Comparison of ENCODE assay signal across 1 cellular context in the genomic region with DNA sequence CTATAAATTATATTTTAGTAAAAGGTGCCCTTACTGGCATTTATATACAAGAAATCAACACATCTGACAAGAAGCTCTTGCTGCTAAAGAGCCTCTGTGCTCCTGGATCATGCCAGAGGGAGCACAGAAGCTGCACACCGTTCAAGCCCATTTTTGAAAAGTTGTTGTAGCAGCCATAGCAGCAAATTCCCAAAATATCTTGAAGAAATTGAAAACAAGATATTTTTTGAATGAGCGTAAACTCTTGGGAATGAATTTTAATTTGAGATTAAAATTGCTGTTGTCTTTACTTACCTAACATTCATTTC.
TF ChIP-seq lines count a peak whose summit lies in the region.

No MANE protein-coding gene starts in this region.

TF ChIP-seq in GM12878, 131 proteins besides CTCF, POLR2A, EP300 and RAD21:
- TF ChIP-seq ZZZ3 (IDR thresholded peaks at IDR 0.05; ENCODE audit: control insufficient read depth, insufficient read length, low read depth): no peak
- no peak for TF ChIP-seq CBX3 (IDR thresholded peaks at IDR 0.05; ENCODE audit: borderline replicate concordance, low read depth)
- TF ChIP-seq, protein P1, sequence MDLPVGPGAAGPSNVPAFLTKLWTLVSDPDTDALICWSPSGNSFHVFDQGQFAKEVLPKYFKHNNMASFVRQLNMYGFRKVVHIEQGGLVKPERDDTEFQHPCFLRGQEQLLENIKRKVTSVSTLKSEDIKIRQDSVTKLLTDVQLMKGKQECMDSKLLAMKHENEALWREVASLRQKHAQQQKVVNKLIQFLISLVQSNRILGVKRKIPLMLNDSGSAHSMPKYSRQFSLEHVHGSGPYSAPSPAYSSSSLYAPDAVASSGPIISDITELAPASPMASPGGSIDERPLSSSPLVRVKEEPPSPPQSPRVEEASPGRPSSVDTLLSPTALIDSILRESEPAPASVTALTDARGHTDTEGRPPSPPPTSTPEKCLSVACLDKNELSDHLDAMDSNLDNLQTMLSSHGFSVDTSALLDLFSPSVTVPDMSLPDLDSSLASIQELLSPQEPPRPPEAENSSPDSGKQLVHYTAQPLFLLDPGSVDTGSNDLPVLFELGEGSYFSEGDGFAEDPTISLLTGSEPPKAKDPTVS (IDR thresholded peaks at IDR 0.05; ENCODE audit: low read depth, low read length): no peak
- TF ChIP-seq ZSCAN29 (IDR thresholded peaks at IDR 0.05): no peak
- no peak for TF ChIP-seq TAF1 (IDR thresholded peaks at IDR 0.05; ENCODE audit: borderline replicate concordance, low read depth, low read length)
- TF ChIP-seq DPF2 (IDR thresholded peaks at IDR 0.05): no peak
- no peak for TF ChIP-seq ASH2L (IDR thresholded peaks at IDR 0.05; ENCODE audit: borderline replicate concordance, low read depth)
- TF ChIP-seq IRF3 (IDR thresholded peaks at IDR 0.05): no peak
- no peak for TF ChIP-seq ZBED1 (IDR thresholded peaks at IDR 0.05; ENCODE audit: borderline replicate concordance)
- TF ChIP-seq IRF4 (IDR thresholded peaks at IDR 0.05; ENCODE audit: low read depth, low read length): no peak
- no peak for TF ChIP-seq FOXM1 (IDR thresholded peaks at IDR 0.05; ENCODE audit: low read depth, low read length)
- TF ChIP-seq ZNF24 (IDR thresholded peaks at IDR 0.05): no peak
- TF ChIP-seq MXI1 (IDR thresholded peaks at IDR 0.05; ENCODE audit: low read depth, low read length): no peak
- TF ChIP-seq ZNF274 (IDR thresholded peaks at IDR 0.05; ENCODE audit: insufficient read depth, insufficient read length): no peak
- TF ChIP-seq NR2C1 (IDR thresholded peaks at IDR 0.05): no peak
- no peak for TF ChIP-seq POLR2AphosphoS2 (IDR thresholded peaks at IDR 0.05; ENCODE audit: low read depth, low read length)
- TF ChIP-seq, protein P2, sequence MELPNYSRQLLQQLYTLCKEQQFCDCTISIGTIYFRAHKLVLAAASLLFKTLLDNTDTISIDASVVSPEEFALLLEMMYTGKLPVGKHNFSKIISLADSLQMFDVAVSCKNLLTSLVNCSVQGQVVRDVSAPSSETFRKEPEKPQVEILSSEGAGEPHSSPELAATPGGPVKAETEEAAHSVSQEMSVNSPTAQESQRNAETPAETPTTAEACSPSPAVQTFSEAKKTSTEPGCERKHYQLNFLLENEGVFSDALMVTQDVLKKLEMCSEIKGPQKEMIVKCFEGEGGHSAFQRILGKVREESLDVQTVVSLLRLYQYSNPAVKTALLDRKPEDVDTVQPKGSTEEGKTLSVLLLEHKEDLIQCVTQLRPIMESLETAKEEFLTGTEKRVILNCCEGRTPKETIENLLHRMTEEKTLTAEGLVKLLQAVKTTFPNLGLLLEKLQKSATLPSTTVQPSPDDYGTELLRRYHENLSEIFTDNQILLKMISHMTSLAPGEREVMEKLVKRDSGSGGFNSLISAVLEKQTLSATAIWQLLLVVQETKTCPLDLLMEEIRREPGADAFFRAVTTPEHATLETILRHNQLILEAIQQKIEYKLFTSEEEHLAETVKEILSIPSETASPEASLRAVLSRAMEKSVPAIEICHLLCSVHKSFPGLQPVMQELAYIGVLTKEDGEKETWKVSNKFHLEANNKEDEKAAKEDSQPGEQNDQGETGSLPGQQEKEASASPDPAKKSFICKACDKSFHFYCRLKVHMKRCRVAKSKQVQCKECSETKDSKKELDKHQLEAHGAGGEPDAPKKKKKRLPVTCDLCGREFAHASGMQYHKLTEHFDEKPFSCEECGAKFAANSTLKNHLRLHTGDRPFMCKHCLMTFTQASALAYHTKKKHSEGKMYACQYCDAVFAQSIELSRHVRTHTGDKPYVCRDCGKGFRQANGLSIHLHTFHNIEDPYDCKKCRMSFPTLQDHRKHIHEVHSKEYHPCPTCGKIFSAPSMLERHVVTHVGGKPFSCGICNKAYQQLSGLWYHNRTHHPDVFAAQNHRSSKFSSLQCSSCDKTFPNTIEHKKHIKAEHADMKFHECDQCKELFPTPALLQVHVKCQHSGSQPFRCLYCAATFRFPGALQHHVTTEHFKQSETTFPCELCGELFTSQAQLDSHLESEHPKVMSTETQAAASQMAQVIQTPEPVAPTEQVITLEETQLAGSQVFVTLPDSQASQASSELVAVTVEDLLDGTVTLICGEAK (IDR thresholded peaks at IDR 0.05; ENCODE audit: borderline replicate concordance): no peak
